8 cellular contexts compared by ENCODE assay signal in the genomic region with DNA sequence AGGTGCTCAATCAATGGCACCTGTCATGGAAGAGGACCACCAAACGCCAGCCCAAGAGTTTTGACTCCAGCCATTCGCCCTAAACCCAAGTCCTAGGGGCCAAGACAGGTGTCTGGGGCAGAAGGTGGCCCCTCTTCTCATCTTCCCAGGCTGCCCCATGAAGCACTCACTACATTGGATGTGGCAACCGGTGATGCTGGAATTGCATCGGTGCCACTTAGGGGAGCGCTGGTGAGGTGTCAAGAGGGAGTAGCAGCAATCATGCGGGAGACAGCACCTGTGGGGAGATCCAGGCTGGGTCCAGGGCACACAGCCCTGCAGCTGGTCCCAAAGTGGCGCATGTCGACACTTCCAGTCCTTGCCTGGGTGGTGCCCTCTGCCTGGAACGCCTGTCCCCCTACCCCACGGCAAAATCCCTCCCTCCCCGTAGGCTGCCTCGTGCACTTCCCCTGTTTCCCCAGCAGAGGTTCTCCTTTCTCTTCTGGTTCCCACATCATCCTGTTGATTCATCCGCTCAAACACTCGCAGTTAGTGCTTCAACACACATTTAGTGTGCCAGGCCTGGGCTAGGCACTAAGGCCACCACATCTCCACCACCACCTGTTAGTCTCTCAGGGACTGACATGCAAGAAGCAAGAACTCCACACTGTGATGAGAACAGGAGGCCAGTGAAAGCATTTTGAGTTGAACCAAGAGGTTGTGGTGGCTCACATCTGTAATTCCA. TPM values are rescaled to one million over a fixed set of nuclear protein-coding genes. Genes with fewer than 3 reads are reported as not detected.
A peak's percentile ranks its signal among the peaks of the same experiment; 100 is the strongest.
DNase-seq lines count a peak whose midpoint lies in the region; ATAC-seq and TF ChIP-seq lines count a peak whose summit lies in the region.

No MANE protein-coding gene starts in this region.

- no peak overlapping the region for H3K4ac ChIP-seq in neuronal stem cell (ENCODE audit: low read length)

- no peaks in the 10 kb centered on the region for H3K36me3 ChIP-seq in neuronal stem cell (replicated peaks in 1 of 2; ENCODE audit: control insufficient read depth in 2 of 2, insufficient read depth in 2 of 2, low read length in 2 of 2)

- ATAC-seq in activated CD8-positive, alpha-beta T cell treated with anti-CD3 and anti-CD28 coated beads for 36 hours = peak; percentile 84
- ATAC-seq in HG02973 (IDR thresholded peaks at IDR 0.05; ENCODE audit: unreplicated experiment) = no peak
- no peak for ATAC-seq in GM19467 (IDR thresholded peaks at IDR 0.05; ENCODE audit: unreplicated experiment)

- no peak overlapping the region for H3K4me2 ChIP-seq in neuronal stem cell (ENCODE audit: insufficient read depth, low read length, poor library complexity, severe bottlenecking)

- H3K27me3 ChIP-seq in neuronal stem cell (ENCODE audit: control insufficient read depth in 3 of 3, insufficient read depth in 3 of 3, low read depth in 1 of 3, low read length in 3 of 3) = no peaks in the 10 kb centered on the region

- H3K9me3 Mint-ChIP-seq in activated CD8-positive, alpha-beta T cell treated with anti-CD3 and anti-CD28 coated beads for 36 hours = no peaks in the 10 kb centered on the region

- H2BK5ac ChIP-seq in neuronal stem cell (ENCODE audit: low read length) = no peak overlapping the region

- H3K36me3 Mint-ChIP-seq in activated CD8-positive, alpha-beta T cell treated with anti-CD3 and anti-CD28 coated beads for 36 hours (ENCODE audit: low read depth) = no peaks in the 10 kb centered on the region

- H3K4me3 ChIP-seq in fibroblast of the aortic adventitia (ENCODE audit: low read depth, low read length) = no peak overlapping the region
- no peak overlapping the region for H3K4me3 ChIP-seq in neuronal stem cell (ENCODE audit: low read length in 2 of 2)

- no peak overlapping the region for H3K27ac Mint-ChIP-seq in activated CD8-positive, alpha-beta T cell treated with anti-CD3 and anti-CD28 coated beads for 36 hours

- no peak overlapping the region for H2BK120ac ChIP-seq in neuronal stem cell (ENCODE audit: low read depth, low read length)

- no peak overlapping the region for H3K23ac ChIP-seq in neuronal stem cell (ENCODE audit: low read depth, low read length, poor library complexity)

- no peak overlapping the region for H3K18ac ChIP-seq in neuronal stem cell (ENCODE audit: low read length)

- H2BK12ac ChIP-seq in neuronal stem cell (ENCODE audit: low read length) = no peak overlapping the region

- H3K27ac ChIP-seq in neuronal stem cell (replicated peaks; ENCODE audit: low read length) = no peak overlapping the region

- TF ChIP-seq CTCF in activated CD8-positive, alpha-beta T cell treated with anti-CD3 and anti-CD28 coated beads for 36 hours (IDR thresholded peaks at IDR 0.05) = peak; percentile 64
- peak; percentile 91 for TF ChIP-seq CTCF in fibroblast of the aortic adventitia (IDR thresholded peaks at IDR 0.05; ENCODE audit: insufficient read depth, low read length)

- H3K9ac ChIP-seq in neuronal stem cell (ENCODE audit: low read depth, low read length, poor library complexity) = no peak overlapping the region

- CTCF ChIA-PET in activated CD8-positive, alpha-beta T cell treated with anti-CD3 and anti-CD28 coated beads for 36 hours (lab: Charles Lee) = interaction anchor here (0.7 to 1.4 kb wide), 4 partner anchors 10 to 183 kb away, joined by 3 to 5 read pairs (median 4); no protein-coding TSS in a partner anchor

- H2AK5ac ChIP-seq in neuronal stem cell (ENCODE audit: low read depth, low read length) = no peak overlapping the region

- H3K27me3 Mint-ChIP-seq in activated CD8-positive, alpha-beta T cell treated with anti-CD3 and anti-CD28 coated beads for 36 hours = peaks cover 7% of the 10 kb centered on the region

- H3K14ac ChIP-seq in neuronal stem cell (ENCODE audit: low read length) = no peak overlapping the region

- H3K4me1 ChIP-seq in neuronal stem cell (ENCODE audit: control insufficient read depth in 2 of 2, insufficient read depth in 1 of 2, low read depth in 1 of 2, low read length in 2 of 2) = no peaks in the 10 kb centered on the region

- intact Hi-C loops in activated CD8-positive, alpha-beta T cell treated with anti-CD3 and anti-CD28 coated beads for 36 hours (cut with micrococcal nuclease) = loop anchor here (5.0 kb wide), 1 partner anchor 52 kb away; no protein-coding TSS in a partner anchor

- H3K4me3 Mint-ChIP-seq in activated CD8-positive, alpha-beta T cell treated with anti-CD3 and anti-CD28 coated beads for 36 hours = no peak overlapping the region

- peaks cover 0 to 11% of the 10 kb centered on the region in 2 donors for H3K9me3 ChIP-seq in neuronal stem cell (replicated peaks in 1 of 2; ENCODE audit: control insufficient read depth in 2 of 2, insufficient read depth in 1 of 2, low read depth in 1 of 2, low read length in 2 of 2)

- DNase-seq in activated naive CD4-positive, alpha-beta T cell treated with Interleukin-2 at 50 U/mL for 16 hours = peak; percentile 27
- DNase-seq in activated naive CD4-positive, alpha-beta T cell (lab: John Stamatoyannopoulos, UW) = no peak
- peak; percentile 22 for DNase-seq in NCI-H1694 (lab: John Stamatoyannopoulos, UW)
- peak; percentile 39 for DNase-seq in activated CD8-positive, alpha-beta T cell treated with anti-CD3 and anti-CD28 coated beads for 36 hours
- DNase-seq in fibroblast of the aortic adventitia (ENCODE audit: low read depth) = peak; percentile 75
- peak; percentile 24 for DNase-seq in neuronal stem cell (ENCODE audit: low spot score)

- H2AFZ ChIP-seq in neuronal stem cell (ENCODE audit: low read length) = no peak overlapping the region

- POLR2A ChIA-PET in activated CD8-positive, alpha-beta T cell treated with anti-CD3 and anti-CD28 coated beads for 36 hours (lab: Charles Lee) = no interaction called here

- H4K91ac ChIP-seq in neuronal stem cell (ENCODE audit: low read depth, low read length, poor library complexity) = no peak overlapping the region

- H3K4me1 Mint-ChIP-seq in activated CD8-positive, alpha-beta T cell treated with anti-CD3 and anti-CD28 coated beads for 36 hours (ENCODE audit: low read depth) = no peaks in the 10 kb centered on the region

- no CpG with 5 or more reads among the region's 14 CpGs for WGBS in neuronal stem cell (ENCODE audit: extremely low coverage in 2 of 2, insufficient read length in 2 of 2, insufficient replicate concordance in 1 of 2), 2 donors

- H3K79me1 ChIP-seq in neuronal stem cell (ENCODE audit: low read depth, low read length) = no peaks in the 10 kb centered on the region

- no peak overlapping the region for H2BK15ac ChIP-seq in neuronal stem cell (ENCODE audit: low read length)

- H4K8ac ChIP-seq in neuronal stem cell (ENCODE audit: low read depth, low read length) = peak overlapping the region; percentile 55

RNA-seq across cellular contexts. Expression of gene PLA2G2D, which starts 18.5 kb away (rescaled TPM):
- total RNA-seq in activated CD8-positive, alpha-beta T cell treated with anti-CD3 and anti-CD28 coated beads for 36 hours = not detected
- total RNA-seq in fibroblast of the aortic adventitia (ENCODE audit: low replicate concordance) = not detected in 2 replicates
- polyA plus RNA-seq in neuronal stem cell (2013, experiment 1 of 2) = not detected
- not detected for polyA plus RNA-seq in neuronal stem cell (2013, experiment 2 of 2)

RNA-seq across cellular contexts. Expression of gene PLA2G5, which starts 30.8 kb away (rescaled TPM):
- not detected for total RNA-seq in activated CD8-positive, alpha-beta T cell treated with anti-CD3 and anti-CD28 coated beads for 36 hours
- 0.36 and 1.1 TPM in 2 replicates for total RNA-seq in fibroblast of the aortic adventitia (ENCODE audit: low replicate concordance)
- polyA plus RNA-seq in neuronal stem cell (2013, experiment 1 of 2) = not detected
- polyA plus RNA-seq in neuronal stem cell (2013, experiment 2 of 2) = not detected

RNA-seq across cellular contexts. Expression of gene PLA2G2F, which starts 38.3 kb away (rescaled TPM):
- total RNA-seq in activated CD8-positive, alpha-beta T cell treated with anti-CD3 and anti-CD28 coated beads for 36 hours = not detected
- not detected in 2 replicates for total RNA-seq in fibroblast of the aortic adventitia (ENCODE audit: low replicate concordance)
- not detected for polyA plus RNA-seq in neuronal stem cell (2013, experiment 1 of 2)
- not detected for polyA plus RNA-seq in neuronal stem cell (2013, experiment 2 of 2)

Comparison
In these comparisons a context has a peak if more than half of its experiments do, and no peak if none do; other contexts are left out.
1. DNase-seq: peak in activated naive CD4-positive, alpha-beta T cell treated with Interleukin-2 at 50 U/mL for 16 hours (single experiment), NCI-H1694 (single experiment), activated CD8-positive, alpha-beta T cell treated with anti-CD3 and anti-CD28 coated beads for 36 hours (single experiment), fibroblast of the aortic adventitia (single experiment) and neuronal stem cell (single experiment); none in activated naive CD4-positive, alpha-beta T cell (0 of 4).